1 cellular context compared by ENCODE assay signal in the genomic region with DNA sequence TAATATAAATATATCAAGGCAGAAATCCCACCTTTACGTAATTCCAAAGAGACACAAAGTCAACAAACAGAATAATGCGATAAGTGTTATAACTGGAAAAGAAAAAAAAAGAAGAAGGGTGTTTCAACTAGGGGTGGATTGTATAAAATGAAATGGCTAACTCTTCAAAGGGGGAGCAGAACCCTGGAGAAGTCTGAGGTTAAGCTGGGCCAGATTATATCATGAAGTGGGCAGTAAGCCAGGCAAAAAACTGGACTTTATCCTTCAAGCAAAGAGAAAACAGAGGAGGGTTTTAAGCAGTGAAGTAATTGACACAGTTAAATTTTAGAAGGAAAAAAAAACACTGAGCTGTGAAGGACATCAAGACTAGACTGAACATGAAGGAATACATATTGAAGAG.
TF ChIP-seq lines count a peak whose summit lies in the region.

No MANE protein-coding gene starts in this region.

TF ChIP-seq in HepG2, 621 proteins besides CTCF, POLR2A, EP300 and RAD21 (continued from another document and continues in another):
- TF ChIP-seq PAXIP1 (CRISPR knock-in tag; conservative IDR thresholded peaks at IDR 0.05) = peak; percentile 80
- no peak for TF ChIP-seq BRCA1 (CRISPR knock-in tag; IDR thresholded peaks at IDR 0.05)
- peak; percentile 32; the same call in 1 of the 2 replicates for TF ChIP-seq CEBPG (CRISPR knock-in tag; IDR thresholded peaks at IDR 0.05)
- TF ChIP-seq ZKSCAN1 (IDR thresholded peaks at IDR 0.05; ENCODE audit: low read length) = no peak
- TF ChIP-seq ZFP82 (CRISPR knock-in tag; IDR thresholded peaks at IDR 0.05; ENCODE audit: borderline replicate concordance) = no peak
- no peak for TF ChIP-seq IKZF1 (IDR thresholded peaks at IDR 0.05)
- TF ChIP-seq HNRNPL (IDR thresholded peaks at IDR 0.05; ENCODE audit: low read depth, low read length) = no peak
- TF ChIP-seq, protein P1, sequence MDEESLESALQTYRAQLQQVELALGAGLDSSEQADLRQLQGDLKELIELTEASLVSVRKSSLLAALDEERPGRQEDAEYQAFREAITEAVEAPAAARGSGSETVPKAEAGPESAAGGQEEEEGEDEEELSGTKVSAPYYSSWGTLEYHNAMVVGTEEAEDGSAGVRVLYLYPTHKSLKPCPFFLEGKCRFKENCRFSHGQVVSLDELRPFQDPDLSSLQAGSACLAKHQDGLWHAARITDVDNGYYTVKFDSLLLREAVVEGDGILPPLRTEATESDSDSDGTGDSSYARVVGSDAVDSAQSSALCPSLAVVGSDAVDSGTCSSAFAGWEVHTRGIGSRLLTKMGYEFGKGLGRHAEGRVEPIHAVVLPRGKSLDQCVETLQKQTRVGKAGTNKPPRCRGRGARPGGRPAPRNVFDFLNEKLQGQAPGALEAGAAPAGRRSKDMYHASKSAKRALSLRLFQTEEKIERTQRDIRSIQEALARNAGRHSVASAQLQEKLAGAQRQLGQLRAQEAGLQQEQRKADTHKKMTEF (CRISPR knock-in tag; IDR thresholded peaks at IDR 0.05) = 0 out of 2 replicates have a peak, but pooled peaks have one; percentile 15
- TF ChIP-seq ZNF576 (CRISPR knock-in tag; IDR thresholded peaks at IDR 0.05) = no peak
- TF ChIP-seq SMAD1 (CRISPR knock-in tag; IDR thresholded peaks at IDR 0.05; ENCODE audit: borderline replicate concordance, low read depth) = no peak
- TF ChIP-seq MTF2 (CRISPR knock-in tag; IDR thresholded peaks at IDR 0.05; ENCODE audit: borderline replicate concordance) = no peak
- no peak for TF ChIP-seq RBM22 (optimal IDR thresholded peaks at IDR 0.05; ENCODE audit: low read length)
- no peak for TF ChIP-seq SIX4 (CRISPR knock-in tag; IDR thresholded peaks at IDR 0.05)
- TF ChIP-seq ZNF367 (CRISPR knock-in tag; IDR thresholded peaks at IDR 0.05; ENCODE audit: borderline replicate concordance) = no peak
- TF ChIP-seq ZNF503 (CRISPR knock-in tag; IDR thresholded peaks at IDR 0.05) = 0 out of 2 replicates have a peak, but pooled peaks have one; percentile 51
- no peak for TF ChIP-seq ZNF337 (CRISPR knock-in tag; IDR thresholded peaks at IDR 0.05; ENCODE audit: borderline replicate concordance, low read depth)
- TF ChIP-seq SOX5 (CRISPR knock-in tag; IDR thresholded peaks at IDR 0.05; ENCODE audit: borderline replicate concordance) = peak; percentile 57; the same call in 1 of the 2 replicates
- no peak for TF ChIP-seq NFIB (CRISPR knock-in tag; IDR thresholded peaks at IDR 0.05; ENCODE audit: borderline replicate concordance)
- TF ChIP-seq TRAFD1 (CRISPR knock-in tag; IDR thresholded peaks at IDR 0.05; ENCODE audit: borderline replicate concordance) = no peak
- no peak for TF ChIP-seq SP5 (CRISPR knock-in tag; IDR thresholded peaks at IDR 0.05; ENCODE audit: borderline replicate concordance, low read depth)
- no peak for TF ChIP-seq TRIM22 (IDR thresholded peaks at IDR 0.05)
- no peak for TF ChIP-seq MAFG (CRISPR knock-in tag; IDR thresholded peaks at IDR 0.05)
- no peak for TF ChIP-seq CBX2 (IDR thresholded peaks at IDR 0.05; ENCODE audit: low read depth, low read length)
- no peak for TF ChIP-seq CBX2 (CRISPR knock-in tag; IDR thresholded peaks at IDR 0.05; ENCODE audit: low read depth)
- no peak for TF ChIP-seq ZNF660 (CRISPR knock-in tag; IDR thresholded peaks at IDR 0.05; ENCODE audit: borderline replicate concordance, low read depth)
- peak; percentile 73 for TF ChIP-seq NCOA2 (CRISPR knock-in tag; IDR thresholded peaks at IDR 0.05)
- no peak for TF ChIP-seq TBX3 (IDR thresholded peaks at IDR 0.05; ENCODE audit: borderline replicate concordance)
- TF ChIP-seq, protein P2, sequence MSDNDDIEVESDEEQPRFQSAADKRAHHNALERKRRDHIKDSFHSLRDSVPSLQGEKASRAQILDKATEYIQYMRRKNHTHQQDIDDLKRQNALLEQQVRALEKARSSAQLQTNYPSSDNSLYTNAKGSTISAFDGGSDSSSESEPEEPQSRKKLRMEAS (IDR thresholded peaks at IDR 0.05) = 0 out of 2 replicates have a peak, but pooled peaks have one; percentile 19
- no peak for TF ChIP-seq ZFP36 (IDR thresholded peaks at IDR 0.05; ENCODE audit: borderline replicate concordance, low read depth, low read length, partially characterized antibody)
- no peak for TF ChIP-seq ZFY (CRISPR knock-in tag; IDR thresholded peaks at IDR 0.05)
- no peak for TF ChIP-seq TAF1 (CRISPR knock-in tag; IDR thresholded peaks at IDR 0.05)
- no peak for TF ChIP-seq ZNF333 (CRISPR knock-in tag; IDR thresholded peaks at IDR 0.05; ENCODE audit: borderline replicate concordance)
- TF ChIP-seq ZNF614 (CRISPR knock-in tag; IDR thresholded peaks at IDR 0.05; ENCODE audit: borderline replicate concordance) = 0 out of 2 replicates have a peak, but pooled peaks have one; percentile 25
- peak; percentile 86 for TF ChIP-seq HNF4A (CRISPR knock-in tag; IDR thresholded peaks at IDR 0.05)
- peak; percentile 87 for TF ChIP-seq RARA (CRISPR knock-in tag; IDR thresholded peaks at IDR 0.05)
- TF ChIP-seq ZNF556 (CRISPR knock-in tag; IDR thresholded peaks at IDR 0.05; ENCODE audit: borderline replicate concordance) = no peak
- TF ChIP-seq ZFYVE20 (CRISPR knock-in tag; IDR thresholded peaks at IDR 0.05; ENCODE audit: borderline replicate concordance, low read depth) = no peak
- no peak for TF ChIP-seq NFE2 (CRISPR knock-in tag; IDR thresholded peaks at IDR 0.05)
- no peak for TF ChIP-seq SP140L (CRISPR knock-in tag; IDR thresholded peaks at IDR 0.05; ENCODE audit: borderline replicate concordance)
- TF ChIP-seq ZBTB21 (CRISPR knock-in tag; IDR thresholded peaks at IDR 0.05) = no peak; the same call in 1 of the 2 replicates
- TF ChIP-seq ETV5 (CRISPR knock-in tag; IDR thresholded peaks at IDR 0.05; ENCODE audit: borderline replicate concordance) = no peak
- no peak for TF ChIP-seq RFX1 (IDR thresholded peaks at IDR 0.05)
- TF ChIP-seq, protein P3, sequence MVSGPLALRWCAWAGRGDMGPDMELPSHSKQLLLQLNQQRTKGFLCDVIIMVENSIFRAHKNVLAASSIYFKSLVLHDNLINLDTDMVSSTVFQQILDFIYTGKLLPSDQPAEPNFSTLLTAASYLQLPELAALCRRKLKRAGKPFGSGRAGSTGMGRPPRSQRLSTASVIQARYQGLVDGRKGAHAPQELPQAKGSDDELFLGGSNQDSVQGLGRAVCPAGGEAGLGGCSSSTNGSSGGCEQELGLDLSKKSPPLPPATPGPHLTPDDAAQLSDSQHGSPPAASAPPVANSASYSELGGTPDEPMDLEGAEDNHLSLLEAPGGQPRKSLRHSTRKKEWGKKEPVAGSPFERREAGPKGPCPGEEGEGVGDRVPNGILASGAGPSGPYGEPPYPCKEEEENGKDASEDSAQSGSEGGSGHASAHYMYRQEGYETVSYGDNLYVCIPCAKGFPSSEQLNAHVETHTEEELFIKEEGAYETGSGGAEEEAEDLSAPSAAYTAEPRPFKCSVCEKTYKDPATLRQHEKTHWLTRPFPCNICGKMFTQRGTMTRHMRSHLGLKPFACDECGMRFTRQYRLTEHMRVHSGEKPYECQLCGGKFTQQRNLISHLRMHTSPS (CRISPR knock-in tag; IDR thresholded peaks at IDR 0.05; ENCODE audit: low read depth) = no peak
- no peak for TF ChIP-seq ZNF280B (CRISPR knock-in tag; IDR thresholded peaks at IDR 0.05; ENCODE audit: borderline replicate concordance)
- TF ChIP-seq ZNF317 (CRISPR knock-in tag; IDR thresholded peaks at IDR 0.05) = no peak
- TF ChIP-seq, protein P4, sequence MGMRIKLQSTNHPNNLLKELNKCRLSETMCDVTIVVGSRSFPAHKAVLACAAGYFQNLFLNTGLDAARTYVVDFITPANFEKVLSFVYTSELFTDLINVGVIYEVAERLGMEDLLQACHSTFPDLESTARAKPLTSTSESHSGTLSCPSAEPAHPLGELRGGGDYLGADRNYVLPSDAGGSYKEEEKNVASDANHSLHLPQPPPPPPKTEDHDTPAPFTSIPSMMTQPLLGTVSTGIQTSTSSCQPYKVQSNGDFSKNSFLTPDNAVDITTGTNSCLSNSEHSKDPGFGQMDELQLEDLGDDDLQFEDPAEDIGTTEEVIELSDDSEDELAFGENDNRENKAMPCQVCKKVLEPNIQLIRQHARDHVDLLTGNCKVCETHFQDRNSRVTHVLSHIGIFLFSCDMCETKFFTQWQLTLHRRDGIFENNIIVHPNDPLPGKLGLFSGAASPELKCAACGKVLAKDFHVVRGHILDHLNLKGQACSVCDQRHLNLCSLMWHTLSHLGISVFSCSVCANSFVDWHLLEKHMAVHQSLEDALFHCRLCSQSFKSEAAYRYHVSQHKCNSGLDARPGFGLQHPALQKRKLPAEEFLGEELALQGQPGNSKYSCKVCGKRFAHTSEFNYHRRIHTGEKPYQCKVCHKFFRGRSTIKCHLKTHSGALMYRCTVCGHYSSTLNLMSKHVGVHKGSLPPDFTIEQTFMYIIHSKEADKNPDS (CRISPR knock-in tag; IDR thresholded peaks at IDR 0.05) = no peak
- no peak for TF ChIP-seq GABPA (IDR thresholded peaks at IDR 0.05; ENCODE audit: low read depth, low read length)
- no peak for TF ChIP-seq GABPA (CRISPR knock-in tag; IDR thresholded peaks at IDR 0.05; ENCODE audit: low read depth)
